8 cellular contexts compared by ENCODE assay signal in genomic region chr18:25561923-25562322, GRCh38.
DNase-seq lines count a peak whose midpoint lies in the region; ATAC-seq and TF ChIP-seq lines count a peak whose summit lies in the region.
"Had no signal": no experiment of that assay in that cellular context is flagged by ENCODE, and none has a peak within 500 bp of the region (broad histone marks: within the 10 kb centered on the region; RNA-seq: fewer than 3 reads in every experiment).

No MANE protein-coding gene starts in this region.

- no peak overlapping the region for H3K4me3 ChIP-seq in esophagus squamous epithelium

- ATAC-seq in WTC11 = peak; percentile 81
- ATAC-seq in GM19452 (IDR thresholded peaks at IDR 0.05; ENCODE audit: unreplicated experiment) = no peak

- H3K36me3 Mint-ChIP-seq in WTC11 (no peaks in the 10 kb centered on the region), mesothelial cell of epicardium (no peaks in the 10 kb centered on the region)
- H3K36me3 Mint-ChIP-seq in activated T-helper 1 cell treated with anti-CD3 and anti-CD28 coated beads, Interleukin-12 subunit alpha, Interleukin-12 subunit beta, Interleukin-2, Interleukin-4 antibody, amounts not matched to agents 30 ng/mL and 10 ng/mL and 1 ng/mL, durations not matched to agents 14 hours and 24 hours and 36 hours (ENCODE audit: low read depth) = no peaks in the 10 kb centered on the region

- H3K9me3 Mint-ChIP-seq in WTC11 (peaks cover 4% of the 10 kb centered on the region; the same call in 1 of the 2 replicates), mesothelial cell of epicardium (peaks cover 3% of the 10 kb centered on the region)
- H3K9me3 Mint-ChIP-seq in activated T-helper 1 cell treated with anti-CD3 and anti-CD28 coated beads, Interleukin-12 subunit alpha, Interleukin-12 subunit beta, Interleukin-2, Interleukin-4 antibody, amounts not matched to agents 30 ng/mL and 10 ng/mL and 1 ng/mL, durations not matched to agents 14 hours and 24 hours and 36 hours = no peaks in the 10 kb centered on the region

- DNase-seq in G401 (ENCODE audit: low spot score) (peak; percentile 15), HT-29 (ENCODE audit: low spot score) (peak; percentile 6), WTC11 (ENCODE audit: low spot score) (peak; percentile 21), mesothelial cell of epicardium (ENCODE audit: low spot score in 2 of 2, unreplicated experiment in 2 of 2) (no peak), esophagus squamous epithelium (lab: John Stamatoyannopoulos, UW) (no peak)
- DNase-seq in activated T-helper 1 cell treated with anti-CD3 and anti-CD28 coated beads, Interleukin-12 subunit alpha, Interleukin-12 subunit beta, Interleukin-2, Interleukin-4 antibody, amounts not matched to agents 30 ng/mL and 10 ng/mL and 1 ng/mL, durations not matched to agents 14 hours and 24 hours and 36 hours (ENCODE audit: low spot score) = no peak
- DNase-seq: activated CD4-positive, alpha-beta T cell treated with anti-CD3 and anti-CD28 coated beads, Interleukin-2, amount 50 U/mL, for 4 hours had no signal

- H3K4me3 Mint-ChIP-seq in WTC11 (no peak overlapping the region), mesothelial cell of epicardium (no peak overlapping the region)
- H3K4me3 Mint-ChIP-seq in activated T-helper 1 cell treated with anti-CD3 and anti-CD28 coated beads, Interleukin-12 subunit alpha, Interleukin-12 subunit beta, Interleukin-2, Interleukin-4 antibody, amounts not matched to agents 30 ng/mL and 10 ng/mL and 1 ng/mL, durations not matched to agents 14 hours and 24 hours and 36 hours = no peak overlapping the region

- no peak overlapping the region for H3K27ac ChIP-seq in esophagus squamous epithelium

- TF ChIP-seq CTCF in WTC11 (IDR thresholded peaks at IDR 0.05) (no peak), mesothelial cell of epicardium (IDR thresholded peaks at IDR 0.05; ENCODE audit: unreplicated experiment) (peak; percentile 60), esophagus squamous epithelium (IDR thresholded peaks at IDR 0.05) (peak in 1 of 6 experiments; percentile 4)

- no peaks in the 10 kb centered on the region for H3K4me1 Mint-ChIP-seq in WTC11
- H3K4me1 Mint-ChIP-seq in mesothelial cell of epicardium = peaks cover 1% of the 10 kb centered on the region
- H3K4me1 Mint-ChIP-seq in activated T-helper 1 cell treated with anti-CD3 and anti-CD28 coated beads, Interleukin-12 subunit alpha, Interleukin-12 subunit beta, Interleukin-2, Interleukin-4 antibody, amounts not matched to agents 30 ng/mL and 10 ng/mL and 1 ng/mL, durations not matched to agents 14 hours and 24 hours and 36 hours (ENCODE audit: low read depth) = no peaks in the 10 kb centered on the region

- H3K27me3 Mint-ChIP-seq in WTC11 (ENCODE audit: low read depth) = no peaks in the 10 kb centered on the region
- no peaks in the 10 kb centered on the region for H3K27me3 Mint-ChIP-seq in mesothelial cell of epicardium (ENCODE audit: low read depth)
- H3K27me3 Mint-ChIP-seq in activated T-helper 1 cell treated with anti-CD3 and anti-CD28 coated beads, Interleukin-12 subunit alpha, Interleukin-12 subunit beta, Interleukin-2, Interleukin-4 antibody, amounts not matched to agents 30 ng/mL and 10 ng/mL and 1 ng/mL, durations not matched to agents 14 hours and 24 hours and 36 hours (ENCODE audit: insufficient read depth) = no peaks in the 10 kb centered on the region

- peaks cover 4 to 30% (median 16%) of the 10 kb centered on the region in 3 donors for H3K4me1 ChIP-seq in esophagus squamous epithelium

- intact Hi-C loops in esophagus squamous epithelium (cut with DNase I) = no loop called here
- intact Hi-C loops in activated T-helper 1 cell treated with anti-CD3 and anti-CD28 coated beads, Interleukin-12 subunit alpha, Interleukin-12 subunit beta, Interleukin-2, Interleukin-4 antibody, amounts not matched to agents 30 ng/mL and 10 ng/mL and 1 ng/mL, durations not matched to agents 14 hours and 24 hours and 36 hours (cut with micrococcal nuclease) = no loop called here

- no peak for TF ChIP-seq POLR2A in esophagus squamous epithelium (IDR thresholded peaks at IDR 0.05)

- no peaks in the 10 kb centered on the region for H3K36me3 ChIP-seq in esophagus squamous epithelium

- 54 to 71% methylated on average over 5 to 6 of the region's 6 CpGs for WGBS in esophagus squamous epithelium, 2 donors

- no peaks in the 10 kb centered on the region for H3K27me3 ChIP-seq in esophagus squamous epithelium

- CTCF ChIA-PET in WTC11 (lab: Charles Lee) = interaction anchor here (1.1 kb wide), 1 partner anchor 108 kb away, joined by 3 read pairs; no protein-coding TSS in a partner anchor

- no peaks in the 10 kb centered on the region for H3K9me3 ChIP-seq in esophagus squamous epithelium

- H3K27ac Mint-ChIP-seq in WTC11 (no peak overlapping the region), mesothelial cell of epicardium (no peak overlapping the region)
- no peak overlapping the region for H3K27ac Mint-ChIP-seq in activated T-helper 1 cell treated with anti-CD3 and anti-CD28 coated beads, Interleukin-12 subunit alpha, Interleukin-12 subunit beta, Interleukin-2, Interleukin-4 antibody, amounts not matched to agents 30 ng/mL and 10 ng/mL and 1 ng/mL, durations not matched to agents 14 hours and 24 hours and 36 hours

- POLR2A ChIA-PET in WTC11 (lab: Charles Lee) = no interaction called here

- in situ Hi-C loops in G401 (cut with HindIII; ENCODE audit: low sequenced_read_pairs) = no loop called here

TF ChIP-seq in WTC11, 78 proteins besides CTCF, POLR2A, EP300 and RAD21 (continues in another document):
- TF ChIP-seq CDX4 (CRISPR knock-in tag; IDR thresholded peaks at IDR 0.05; ENCODE audit: borderline replicate concordance) (no peak), SMAD3 (CRISPR knock-in tag; IDR thresholded peaks at IDR 0.05; ENCODE audit: borderline replicate concordance) (no peak), RELA (CRISPR knock-in tag; IDR thresholded peaks at IDR 0.05; ENCODE audit: borderline replicate concordance) (no peak), NFE2L1 (CRISPR knock-in tag; IDR thresholded peaks at IDR 0.05) (no peak), ERG (CRISPR knock-in tag; IDR thresholded peaks at IDR 0.05) (no peak), ZNF512 (CRISPR knock-in tag; IDR thresholded peaks at IDR 0.05; ENCODE audit: borderline replicate concordance) (no peak), ZNF232 (CRISPR knock-in tag; IDR thresholded peaks at IDR 0.05) (no peak), ZNF532 (CRISPR knock-in tag; IDR thresholded peaks at IDR 0.05; ENCODE audit: borderline replicate concordance) (no peak)

Comparison
In these comparisons a context has a peak if more than half of its experiments do, and no peak if none do; other contexts are left out.
1. DNase-seq: peak in G401 (single experiment), HT-29 (single experiment) and WTC11 (single experiment); none in mesothelial cell of epicardium (0 of 2), esophagus squamous epithelium (single experiment) and activated T-helper 1 cell treated with anti-CD3 and anti-CD28 coated beads, Interleukin-12 subunit alpha, Interleukin-12 subunit beta, Interleukin-2, Interleukin-4 antibody, amounts not matched to agents 30 ng/mL and 10 ng/mL and 1 ng/mL, durations not matched to agents 14 hours and 24 hours and 36 hours (single experiment).